In genomic region chr5:72402381-72402890, GRCh38 we compare ENCODE assay signal across 10 cellular contexts.
A peak's percentile ranks its signal among the peaks of the same experiment; 100 is the strongest.
DNase-seq lines count a peak whose midpoint lies in the region; ATAC-seq, FAIRE-seq and TF ChIP-seq lines count a peak whose summit lies in the region.
"Had no signal": no experiment of that assay in that cellular context is flagged by ENCODE, and none has a peak within 500 bp of the region (broad histone marks: within the 10 kb centered on the region; RNA-seq: fewer than 3 reads in every experiment).

No MANE protein-coding gene starts in this region.

- no peaks in the 10 kb centered on the region for H3K27me3 ChIP-seq in PC-3 (ENCODE audit: low read length)
- H3K27me3 ChIP-seq in thoracic aorta (replicated peaks; ENCODE audit: insufficient read depth), result no peaks in the 10 kb centered on the region
- H3K27me3 ChIP-seq in HepG2 (ENCODE audit: control insufficient read depth in 1 of 2, insufficient read depth in 2 of 2, low read length in 2 of 2), result peaks cover 0 to 3% of the 10 kb centered on the region in 2 experiments; a peak in 1 of 5 replicates
- H3K27me3 ChIP-seq in HAP-1 (ENCODE audit: low read depth), result no peaks in the 10 kb centered on the region
- H3K27me3 ChIP-seq in thyroid gland, result no peaks in the 10 kb centered on the region

- ATAC-seq in PC-3 (peak; percentile 49), thoracic aorta (ENCODE audit: insufficient number of reproducible peaks, low FRiP score, low read depth) (peak; percentile 72), HG03520 (IDR thresholded peaks at IDR 0.05; ENCODE audit: unreplicated experiment) (no peak), HepG2 (no peak)
- ATAC-seq: activated CD4-positive, CD25-positive, alpha-beta regulatory T cell treated with anti-CD3 and anti-CD28 coated beads, Interleukin-2, amount 50 U/mL, for 24 hours had no signal

- H3K79me2 ChIP-seq in PC-3 (ENCODE audit: low read length) (no peaks in the 10 kb centered on the region), HepG2 (ENCODE audit: insufficient read depth, low read length) (no peaks in the 10 kb centered on the region)

- peaks cover 6% of the 10 kb centered on the region; the same call in 1 of the 2 replicates for H3K36me3 ChIP-seq in PC-3 (ENCODE audit: low read depth, low read length)
- H3K36me3 ChIP-seq in thoracic aorta, result no peaks in the 10 kb centered on the region
- no peaks in the 10 kb centered on the region for H3K36me3 ChIP-seq in HepG2 (replicated peaks in 1 of 2; ENCODE audit: control insufficient read depth in 1 of 2, insufficient read depth in 2 of 2, low read length in 2 of 2)
- no peaks in the 10 kb centered on the region for H3K36me3 ChIP-seq in HAP-1 (replicated peaks)
- no peaks in the 10 kb centered on the region for H3K36me3 ChIP-seq in thyroid gland

- TF ChIP-seq CTCF in PC-3 (conservative IDR thresholded peaks at IDR 0.05; ENCODE audit: low read depth, low read length) (no peak), thoracic aorta (IDR thresholded peaks at IDR 0.05) (no peak), HepG2 (CRISPR knock-in tag; IDR thresholded peaks at IDR 0.05) (no peak), thyroid gland (IDR thresholded peaks at IDR 0.05) (no peak)

- POLR2A ChIA-PET in PC-3 (lab: Charles Lee; ENCODE audit: unreplicated experiment) (no interaction called here), HepG2 (lab: Yijun Ruan, JAX) (no interaction called here)

- no peaks in the 10 kb centered on the region for H3F3A ChIP-seq in PC-3 (ENCODE audit: low read length, unreplicated experiment)

- H4K20me1 ChIP-seq in PC-3 (ENCODE audit: low read length) (no peaks in the 10 kb centered on the region), HepG2 (ENCODE audit: insufficient read depth, low read length) (no peaks in the 10 kb centered on the region)

- BruUV-seq in PC-3 (replicated peaks; lab: Mats Ljungman, UMichigan) (no TSS peak), HepG2 (replicated peaks; lab: Mats Ljungman, UMichigan) (no TSS peak)

- TF ChIP-seq POLR2A in HepG2 (IDR thresholded peaks at IDR 0.05; ENCODE audit: insufficient read depth in 1 of 2, low read depth in 2 of 2, low read length in 2 of 2) (no peak), thyroid gland (IDR thresholded peaks at IDR 0.05) (no peak)

- no peaks in the 10 kb centered on the region for H3K9me2 ChIP-seq in PC-3 (replicated peaks; ENCODE audit: low read length)

- H3K27ac ChIP-seq in PC-3 (ENCODE audit: low read length) (peak overlapping the region; percentile 17), thoracic aorta (peak overlapping the region; percentile 69 to 91), HepG2 (ENCODE audit: extremely low read length, insufficient read depth, low read length) (no peak overlapping the region), thyroid gland (peak overlapping the region in 1 of 3 donors; percentile 27)

- 2% methylated on average over 2 of the region's 2 CpGs for WGBS in HepG2 (ENCODE audit: low lambda C conversion rate)
- 51 to 58% methylated on average over 2 of the region's 2 CpGs for WGBS in thyroid gland, 2 donors

- no peaks in the 10 kb centered on the region for H3K4me1 ChIP-seq in PC-3 (ENCODE audit: insufficient read depth, low read length)
- peaks cover 24 to 40% of the 10 kb centered on the region in 2 donors for H3K4me1 ChIP-seq in thoracic aorta (ENCODE audit: control insufficient read depth in 1 of 2, low read depth in 2 of 2)
- H3K4me1 ChIP-seq in HepG2 (ENCODE audit: insufficient read depth, low read length), result no peaks in the 10 kb centered on the region
- H3K4me1 ChIP-seq in HAP-1, result peaks cover 3% of the 10 kb centered on the region
- H3K4me1 ChIP-seq in thyroid gland, result peaks cover 0 to 9% of the 10 kb centered on the region in 2 donors

- no peak for TF ChIP-seq RAD21 in HepG2 (CRISPR knock-in tag; IDR thresholded peaks at IDR 0.05)

- intact Hi-C loops in PC-3 (cut with micrococcal nuclease) (no loop called here), HepG2 (cut with micrococcal nuclease; ENCODE audit: unreplicated experiment) (no loop called here), thyroid gland (cut with DNase I) (no loop called here)

- no peak overlapping the region for H2AFZ ChIP-seq in PC-3 (ENCODE audit: low read length)
- no peak overlapping the region for H2AFZ ChIP-seq in HepG2 (ENCODE audit: low read length)

- H3K4me3 ChIP-seq in PC-3 (ENCODE audit: low read length) (no peak overlapping the region), thoracic aorta (no peak overlapping the region), HepG2 (replicated peaks in 1 of 3; ENCODE audit: insufficient read depth in 1 of 3, low read depth in 2 of 3, low read length in 3 of 3) (no peak overlapping the region), HAP-1 (no peak overlapping the region), thyroid gland (replicated peaks in 1 of 3) (no peak overlapping the region)

- H3K9me3 ChIP-seq in PC-3 (ENCODE audit: low read length) (0 out of 2 replicates have a peak, but pooled peaks cover 3% of the 10 kb centered on the region), thoracic aorta (peaks cover 10% of the 10 kb centered on the region), HepG2 (ENCODE audit: low read length) (peaks cover 28% of the 10 kb centered on the region), HAP-1 (peaks cover 7% of the 10 kb centered on the region), thyroid gland (no peaks in the 10 kb centered on the region)

- peak; percentile 43 for DNase-seq in PC-3
- DNase-seq in dedifferentiated amniotic fluid mesenchymal stem cell (ENCODE audit: extremely low spot score), result peak; percentile 82
- DNase-seq in kidney glomerular epithelial cell (lab: John Stamatoyannopoulos, UW), result peak; percentile 11
- DNase-seq in thoracic aorta (ENCODE audit: low spot score), result no peak
- no peak for DNase-seq in HepG2 (ENCODE audit: low spot score)
- DNase-seq in HAP-1 (ENCODE audit: low spot score in 2 of 2), result no peak
- DNase-seq in thyroid gland, result no peak
- DNase-seq: NCI-H2081 treated with DMSO at 0.1 percent for 48 hours had no signal

- H3K9ac ChIP-seq in PC-3 (ENCODE audit: low read length) (no peak overlapping the region), HepG2 (ENCODE audit: insufficient read depth, low read depth, low read length) (no peak overlapping the region)

- FAIRE-seq in HepG2 (lab: Jason Lieb, UNC), result no peak

- no peak for TF ChIP-seq EP300 in HepG2 (IDR thresholded peaks at IDR 0.05; ENCODE audit: low read depth in 2 of 2, low read length in 2 of 2)
- no peak for TF ChIP-seq EP300 in HepG2 (CRISPR knock-in tag; IDR thresholded peaks at IDR 0.05; ENCODE audit: borderline replicate concordance)

- CTCF ChIA-PET in PC-3 (lab: Charles Lee) (interaction anchor here (0.6 kb wide), 1 partner anchor 96 kb away, joined by 3 read pairs; no protein-coding TSS in a partner anchor), HepG2 (lab: Yijun Ruan, JAX; ENCODE audit: low intra/inter-chr PET ratio, low total read pairs) (no interaction called here)

- no peak overlapping the region for H3K4me2 ChIP-seq in PC-3 (ENCODE audit: low read length)
- H3K4me2 ChIP-seq in HepG2 (ENCODE audit: low read depth, low read length), result no peak overlapping the region

- in situ Hi-C loops in HepG2 (cut with HindIII; ENCODE audit: extremely low pct_ligation_motif_present, low pct_unique_long_range_greater_than_20kb), result no loop called here
- in situ Hi-C loops in HAP-1 (cut with MboI; ENCODE audit: low sequenced_read_pairs), result no loop called here

TF ChIP-seq in HepG2, 621 proteins besides CTCF, POLR2A, EP300 and RAD21 (continues in another document):
- TF ChIP-seq ONECUT2 (CRISPR knock-in tag; IDR thresholded peaks at IDR 0.05) (no peak), HMGXB4 (CRISPR knock-in tag; IDR thresholded peaks at IDR 0.05; ENCODE audit: borderline replicate concordance in 1 of 2, low read depth in 1 of 2) (no peak), ZNF317 (CRISPR knock-in tag; IDR thresholded peaks at IDR 0.05) (no peak), PAWR (CRISPR knock-in tag; IDR thresholded peaks at IDR 0.05; ENCODE audit: borderline replicate concordance) (no peak), ZNF782 (CRISPR knock-in tag; IDR thresholded peaks at IDR 0.05; ENCODE audit: borderline replicate concordance) (no peak)
- TF ChIP-seq, protein P1, sequence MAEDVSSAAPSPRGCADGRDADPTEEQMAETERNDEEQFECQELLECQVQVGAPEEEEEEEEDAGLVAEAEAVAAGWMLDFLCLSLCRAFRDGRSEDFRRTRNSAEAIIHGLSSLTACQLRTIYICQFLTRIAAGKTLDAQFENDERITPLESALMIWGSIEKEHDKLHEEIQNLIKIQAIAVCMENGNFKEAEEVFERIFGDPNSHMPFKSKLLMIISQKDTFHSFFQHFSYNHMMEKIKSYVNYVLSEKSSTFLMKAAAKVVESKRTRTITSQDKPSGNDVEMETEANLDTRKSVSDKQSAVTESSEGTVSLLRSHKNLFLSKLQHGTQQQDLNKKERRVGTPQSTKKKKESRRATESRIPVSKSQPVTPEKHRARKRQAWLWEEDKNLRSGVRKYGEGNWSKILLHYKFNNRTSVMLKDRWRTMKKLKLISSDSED (CRISPR knock-in tag; IDR thresholded peaks at IDR 0.05), result no peak

Comparison
In these comparisons a context has a peak if more than half of its experiments do, and no peak if none do; other contexts are left out.
1. ATAC-seq: peak in PC-3 (single experiment) and thoracic aorta (single experiment); none in HG03520 (single experiment) and HepG2 (single experiment).
2. DNase-seq: peak in PC-3 (single experiment), dedifferentiated amniotic fluid mesenchymal stem cell (single experiment) and kidney glomerular epithelial cell (single experiment); none in thoracic aorta (single experiment), HepG2 (single experiment), HAP-1 (0 of 2) and thyroid gland (0 of 2).